ENCODE assay signal across 1 cellular context in genomic region chr11:66119348-66120133, GRCh38.
TF ChIP-seq lines count a peak whose summit lies in the region.

No MANE protein-coding gene starts in this region.

TF ChIP-seq in IMR-90, 13 proteins besides CTCF, POLR2A, EP300 and RAD21 (continued from another document):
- TF ChIP-seq RCOR1 (IDR thresholded peaks at IDR 0.05; ENCODE audit: insufficient replicate concordance, low read length) (no peak), RFX5 (IDR thresholded peaks at IDR 0.05; ENCODE audit: low read depth, low read length) (peak; percentile 55; the same call in 1 of the 2 replicates), CEBPB (IDR thresholded peaks at IDR 0.05; ENCODE audit: low read depth, low read length) (peak; percentile 69; the same call in 1 of the 2 replicates)
